ENCODE assay signal across 1 cellular context in genomic region chr1:161098161-161099068, GRCh38.
TF ChIP-seq lines count a peak whose summit lies in the region.

Gene KLHDC9 (plus strand): TSS chr1:161098361. CDS start chr1:161098536, 175 bp downstream.

TF ChIP-seq in K562, 482 proteins besides CTCF, POLR2A, EP300 and RAD21 (continued from another document):
- TF ChIP-seq ZBTB33 (CRISPR knock-in tag; IDR thresholded peaks at IDR 0.05): peak; percentile 27; the same call in 1 of the 2 replicates
- TF ChIP-seq ZMIZ1 (IDR thresholded peaks at IDR 0.05; ENCODE audit: low read depth in 2 of 2, low read length in 2 of 2): no peak
- peak; percentile 88 for TF ChIP-seq RBM22 (IDR thresholded peaks at IDR 0.05; ENCODE audit: low read depth, low read length, poor library complexity, severe bottlenecking)
- peak; percentile 76 for TF ChIP-seq POLR2G (IDR thresholded peaks at IDR 0.05; ENCODE audit: low read depth, low read length)
